9 cellular contexts compared by ENCODE assay signal in the genomic region with DNA sequence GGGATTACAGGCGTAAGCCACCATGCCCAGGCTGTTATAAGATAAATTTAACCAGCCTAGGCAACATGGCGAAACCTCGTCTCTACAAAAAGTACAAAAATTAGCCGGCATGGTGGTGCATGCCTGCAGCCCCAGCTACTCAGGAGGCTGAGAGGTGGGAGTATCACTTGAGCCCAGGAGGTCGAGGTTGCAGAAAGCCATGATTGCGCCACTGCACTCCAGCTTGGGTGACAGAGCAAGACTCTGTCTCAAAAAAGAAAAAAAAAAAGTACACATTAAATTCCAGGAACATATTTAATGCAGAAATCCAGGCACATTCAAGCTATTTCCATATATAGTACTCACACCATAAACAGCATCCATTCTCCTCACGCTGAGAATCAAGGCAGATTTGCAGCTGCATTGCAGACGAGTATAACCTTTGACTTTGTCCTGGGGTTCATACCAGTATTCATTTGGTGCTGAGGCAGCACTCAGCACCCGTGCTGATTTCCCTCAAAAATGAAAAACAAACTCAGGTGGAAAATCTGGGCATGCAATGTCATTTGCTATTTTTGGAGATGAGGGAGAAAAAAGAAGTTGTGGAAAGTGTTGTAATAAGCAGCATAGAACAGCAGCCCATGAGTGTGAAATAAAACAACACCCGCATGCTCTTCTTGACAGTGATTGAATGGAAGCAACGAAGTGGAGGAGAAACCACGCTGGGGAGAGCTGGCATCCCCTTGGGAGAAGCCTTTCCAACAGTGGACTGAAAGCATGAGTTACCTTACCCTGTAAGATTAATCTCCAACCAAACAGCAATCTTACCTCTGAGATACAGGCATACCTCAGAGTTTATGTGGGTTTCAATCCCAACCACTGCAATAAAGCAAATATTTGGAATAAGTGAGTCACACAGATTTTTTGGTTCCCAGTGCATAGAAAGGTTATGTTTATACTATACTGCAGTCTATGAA. TPM values are rescaled to one million over a fixed set of nuclear protein-coding genes. Genes with fewer than 3 reads are reported as not detected.
A peak's percentile ranks its signal among the peaks of the same experiment; 100 is the strongest.
DNase-seq lines count a peak whose midpoint lies in the region; ATAC-seq and TF ChIP-seq lines count a peak whose summit lies in the region.
"Had no signal": no experiment of that assay in that cellular context is flagged by ENCODE, and none has a peak within 500 bp of the region (broad histone marks: within the 10 kb centered on the region; RNA-seq: fewer than 3 reads in every experiment).

No MANE protein-coding gene starts in this region.

- no peaks in the 10 kb centered on the region for H3K4me1 ChIP-seq in neural progenitor cell

- no peak overlapping the region for H3K9ac ChIP-seq in neural progenitor cell

- H3K36me3 ChIP-seq in brain microvascular endothelial cell (replicated peaks) (no peaks in the 10 kb centered on the region), neural progenitor cell (no peaks in the 10 kb centered on the region)

- no peak overlapping the region for H3K4me3 Mint-ChIP-seq in neural progenitor cell

- no peak overlapping the region for H3K4me2 ChIP-seq in neural progenitor cell

- H3K4me3 ChIP-seq in brain microvascular endothelial cell (ENCODE audit: low read depth, low read length) (no peak overlapping the region), neural progenitor cell (no peak overlapping the region)

- H4K20me1 ChIP-seq in neural progenitor cell (ENCODE audit: low read depth): no peaks in the 10 kb centered on the region

- H3K79me2 ChIP-seq in neural progenitor cell (ENCODE audit: low read depth): no peaks in the 10 kb centered on the region

- CTCF ChIA-PET in RWPE1 (lab: Yijun Ruan, JAX): interaction anchor here (0.6 to 0.7 kb wide), 2 partner anchors 11 to 1404 kb away, joined by 3 to 4 read pairs; no protein-coding TSS in a partner anchor

- no peaks in the 10 kb centered on the region for H3F3A ChIP-seq in neural progenitor cell (ENCODE audit: low read depth)

- H3K27me3 ChIP-seq in brain microvascular endothelial cell (replicated peaks) (no peaks in the 10 kb centered on the region), neural progenitor cell (no peaks in the 10 kb centered on the region)

- no peaks in the 10 kb centered on the region for H3K27me3 Mint-ChIP-seq in neural progenitor cell (ENCODE audit: insufficient read depth, low read depth)

- DNase-seq in CD1c-positive myeloid dendritic cell (ENCODE audit: extremely low spot score) (peak; percentile 28), HT1080 (ENCODE audit: low read depth) (peak; percentile 69), brain microvascular endothelial cell (peak; percentile 67), omental fat pad (ENCODE audit: low spot score) (no peak), RWPE1 (ENCODE audit: low spot score) (no peak), neural progenitor cell (ENCODE audit: low spot score) (no peak), OCI-M1 (lab: John Stamatoyannopoulos, UW) (no peak)
- DNase-seq: NCI-H2107 had no signal

- no peak overlapping the region for H2AFZ ChIP-seq in neural progenitor cell (replicated peaks)

- POLR2A ChIA-PET in RWPE1 (lab: Yijun Ruan, JAX; ENCODE audit: low non-redundant PET): no interaction called here

- ATAC-seq in omental fat pad (ENCODE audit: low FRiP score): peak; percentile 86
- ATAC-seq in GM21786 (IDR thresholded peaks at IDR 0.05; ENCODE audit: unreplicated experiment): no peak

- in situ Hi-C loops in brain microvascular endothelial cell (cut with HindIII; ENCODE audit: low pct_ligation_motif_present, low sequenced_read_pairs): no loop called here

- peaks cover 14% of the 10 kb centered on the region for H3K4me1 Mint-ChIP-seq in neural progenitor cell

- no peaks in the 10 kb centered on the region for H3K36me3 Mint-ChIP-seq in neural progenitor cell

- H3K27ac ChIP-seq in brain microvascular endothelial cell (peak overlapping the region; percentile 54), RWPE1 (no peak overlapping the region), neural progenitor cell (no peak overlapping the region)

- no peaks in the 10 kb centered on the region for H3K9me3 ChIP-seq in neural progenitor cell (ENCODE audit: low read depth)

- no peak overlapping the region for H3K27ac Mint-ChIP-seq in neural progenitor cell

- no peaks in the 10 kb centered on the region for H3K9me3 Mint-ChIP-seq in neural progenitor cell

- TF ChIP-seq CTCF in brain microvascular endothelial cell (IDR thresholded peaks at IDR 0.05; ENCODE audit: low read depth, low read length, missing control alignments) (no peak), omental fat pad (IDR thresholded peaks at IDR 0.05) (no peak), RWPE1 (conservative IDR thresholded peaks at IDR 0.05; ENCODE audit: low read depth) (no peak), neural progenitor cell (IDR thresholded peaks at IDR 0.05) (no peak)

RNA-seq across cellular contexts. Expression of a gene that starts 46.8 kb away (rescaled TPM):
- 24.6 and 36.2 TPM in 2 replicates for total RNA-seq in HT1080 (2014; rRNA removed; shearing (Covaris generic))
- polyA plus RNA-seq in HT1080 (2015; cell fraction: cytosol; rRNA removed): 35.9 and 41.9 TPM in 2 replicates
- 45.9 and 56.2 TPM in 2 replicates for polyA plus RNA-seq in HT1080 (2015; cell fraction: nucleus; rRNA removed)
- 10 to 100 TPM; 36.6 to 52.3 (median 40.7) TPM for total RNA-seq in omental fat pad
- total RNA-seq in neural progenitor cell (ENCODE audit: low replicate concordance): 4.7 and 7.0 TPM in 2 replicates

RNA-seq across cellular contexts. Expression of a gene that starts 51.6 kb away (rescaled TPM):
- 19.7 and 37.4 TPM in 2 replicates for total RNA-seq in HT1080 (2014; rRNA removed; shearing (Covaris generic))
- 18.7 and 24.1 TPM in 2 replicates for polyA plus RNA-seq in HT1080 (2015; cell fraction: cytosol; rRNA removed)
- polyA plus RNA-seq in HT1080 (2015; cell fraction: nucleus; rRNA removed): 27.6 and 27.8 TPM in 2 replicates
- total RNA-seq in omental fat pad (10 to 100 TPM; 41.4 to 62.3 (median 42.5) TPM), neural progenitor cell (ENCODE audit: low replicate concordance) (11.8 and 20.8 TPM in 2 replicates)

Comparison
In these comparisons a context has a peak if more than half of its experiments do, and no peak if none do; other contexts are left out.
1. DNase-seq: peak in CD1c-positive myeloid dendritic cell (single experiment), HT1080 (single experiment) and brain microvascular endothelial cell (single experiment); none in omental fat pad (single experiment), RWPE1 (single experiment), neural progenitor cell (single experiment) and OCI-M1 (single experiment).